ENCODE assay signal across 8 cellular contexts in the genomic region with DNA sequence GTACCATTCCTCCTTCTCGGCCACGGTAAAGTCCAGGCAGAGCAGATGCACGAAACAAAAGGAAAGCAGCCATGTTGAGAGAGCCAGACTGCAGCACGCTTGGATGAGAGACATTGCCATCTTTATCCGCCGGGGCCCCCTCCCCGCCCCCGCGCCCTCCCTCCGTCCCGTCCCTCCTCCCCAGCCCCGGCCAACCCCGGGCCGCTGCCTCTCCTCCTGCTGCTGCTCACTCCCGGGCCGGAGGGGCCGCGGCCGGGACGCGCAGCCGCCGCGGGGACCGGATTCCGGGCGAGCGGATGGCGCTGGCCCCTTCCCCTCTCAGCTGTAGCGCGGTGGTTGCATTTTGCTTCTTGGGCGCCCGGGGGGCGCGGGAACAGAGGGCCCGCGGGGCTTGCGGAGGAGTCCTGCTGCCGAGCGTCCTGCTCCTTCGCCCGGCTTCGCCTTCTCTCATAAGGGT. TPM values are rescaled to one million over a fixed set of nuclear protein-coding genes. Genes with fewer than 3 reads are reported as not detected.
DNase-seq lines count a peak whose midpoint lies in the region; TF ChIP-seq lines count a peak whose summit lies in the region.

No MANE protein-coding gene starts in this region.

- H3K9me2 ChIP-seq in PC-9 (ENCODE audit: insufficient read depth): no peaks in the 10 kb centered on the region

- no peaks in the 10 kb centered on the region for H3K79me2 ChIP-seq in PC-9 (ENCODE audit: low read depth)

- no peaks in the 10 kb centered on the region for H4K20me1 ChIP-seq in PC-9 (ENCODE audit: insufficient read depth)

- in situ Hi-C loops in HAP-1 (cut with MboI; ENCODE audit: low sequenced_read_pairs): loop anchor here (5.0 kb wide), 1 partner anchor 270 kb away; no protein-coding TSS in a partner anchor

- H3K9me3 Mint-ChIP-seq in endothelial cell (ENCODE audit: unreplicated experiment) (no peaks in the 10 kb centered on the region), mesothelial cell of epicardium (no peaks in the 10 kb centered on the region)

- no peaks in the 10 kb centered on the region for H3K36me3 ChIP-seq in HAP-1 (replicated peaks)
- no peaks in the 10 kb centered on the region for H3K36me3 ChIP-seq in PC-9 (ENCODE audit: low read depth)
- H3K36me3 ChIP-seq in uterus: no peaks in the 10 kb centered on the region

- H3F3A ChIP-seq in PC-9 (ENCODE audit: insufficient read depth, low read depth): no peaks in the 10 kb centered on the region

- H3K27ac Mint-ChIP-seq in endothelial cell (ENCODE audit: unreplicated experiment) (no peak overlapping the region), mesothelial cell of epicardium (no peak overlapping the region)

- peak overlapping the region; percentile 70 for H3K4me2 ChIP-seq in PC-9

- H3K4me1 ChIP-seq in HAP-1: peaks cover 13% of the 10 kb centered on the region
- no peaks in the 10 kb centered on the region for H3K4me1 ChIP-seq in PC-9 (replicated peaks; ENCODE audit: insufficient read depth)
- peaks cover 0 to 6% of the 10 kb centered on the region in 2 donors for H3K4me1 ChIP-seq in uterus

- no peaks in the 10 kb centered on the region for H3K36me3 Mint-ChIP-seq in endothelial cell (ENCODE audit: low read depth, unreplicated experiment)
- peaks cover 3% of the 10 kb centered on the region for H3K36me3 Mint-ChIP-seq in mesothelial cell of epicardium

- CTCF ChIA-PET in PC-9 (lab: Charles Lee): interaction anchor here (0.6 to 1.7 kb wide), 5 partner anchors 158 to 532 kb away, joined by 3 to 13 read pairs (median 4); no protein-coding TSS in a partner anchor

- TF ChIP-seq POLR2A in uterus (IDR thresholded peaks at IDR 0.05): no peak

- TF ChIP-seq CTCF in PC-9 (conservative IDR thresholded peaks at IDR 0.05) (no peak), endothelial cell (IDR thresholded peaks at IDR 0.05; ENCODE audit: unreplicated experiment) (no peak), mesothelial cell of epicardium (IDR thresholded peaks at IDR 0.05; ENCODE audit: unreplicated experiment) (no peak), uterus (IDR thresholded peaks at IDR 0.05) (no peak)

- no peaks in the 10 kb centered on the region for H3K27me3 Mint-ChIP-seq in endothelial cell (ENCODE audit: unreplicated experiment)
- H3K27me3 Mint-ChIP-seq in mesothelial cell of epicardium (ENCODE audit: low read depth): peaks cover 36% of the 10 kb centered on the region

- intact Hi-C loops in PC-9 (cut with micrococcal nuclease; ENCODE audit: unreplicated experiment): loop anchor here (1.0 to 10.0 kb wide), 3 partner anchors 250 to 538 kb away; no protein-coding TSS in a partner anchor
- intact Hi-C loops in uterus (cut with DNase I; ENCODE audit: low total_unique reads): no loop called here

- BruUV-seq in PC-9 (replicated peaks; lab: Mats Ljungman, UMichigan): no TSS peak

- H3K4me3 ChIP-seq in HAP-1 (peak overlapping the region; percentile 76), PC-9 (no peak overlapping the region; the same call in 1 of the 2 replicates), uterus (peak overlapping the region; percentile 57 to 66)

- H3K27me3 ChIP-seq in HAP-1 (ENCODE audit: low read depth) (peaks cover 19% of the 10 kb centered on the region), PC-9 (ENCODE audit: insufficient read depth, low read depth) (no peaks in the 10 kb centered on the region), uterus (no peaks in the 10 kb centered on the region)

- no peak overlapping the region for H2AFZ ChIP-seq in PC-9

- peak overlapping the region; percentile 82 for H3K4me3 Mint-ChIP-seq in endothelial cell (ENCODE audit: unreplicated experiment)
- peak overlapping the region; percentile 91 for H3K4me3 Mint-ChIP-seq in mesothelial cell of epicardium

- no peaks in the 10 kb centered on the region for H3K9me3 ChIP-seq in HAP-1
- no peaks in the 10 kb centered on the region for H3K9me3 ChIP-seq in PC-9 (ENCODE audit: insufficient read depth, low read depth)
- no peaks in the 10 kb centered on the region for H3K9me3 ChIP-seq in uterus

- H3K27ac ChIP-seq in PC-9: no peak overlapping the region
- peak overlapping the region; percentile 81 to 85 for H3K27ac ChIP-seq in uterus

- POLR2A ChIA-PET in PC-9 (lab: Charles Lee; ENCODE audit: unreplicated experiment): no interaction called here

- H3K4me1 Mint-ChIP-seq in endothelial cell (ENCODE audit: unreplicated experiment): peaks cover 10% of the 10 kb centered on the region
- peaks cover 35% of the 10 kb centered on the region for H3K4me1 Mint-ChIP-seq in mesothelial cell of epicardium

- DNase-seq in DMS53 (lab: John Stamatoyannopoulos, UW) (peak; percentile 64), DMS53 treated with DMSO at 0.1 percent for 48 hours (lab: John Stamatoyannopoulos, UW; ENCODE audit: unreplicated experiment) (no peak), HAP-1 (ENCODE audit: low spot score in 2 of 2) (peak; percentile 30 to 71), PC-9 (no peak), endothelial cell (ENCODE audit: low spot score) (peak; percentile 43), mesothelial cell of epicardium (ENCODE audit: low spot score in 2 of 2, unreplicated experiment in 2 of 2) (peak in 1 of 2 experiments; percentile 70), uterus (peak; percentile 54 to 58), mesenteric fat pad (ENCODE audit: low spot score) (no peak)

RNA-seq across cellular contexts. Expression of a gene that starts 0.6 kb away (rescaled TPM):
- total RNA-seq in PC-9 (2021) (0.15 and 0.75 TPM in 2 replicates), endothelial cell (ENCODE audit: unreplicated experiment) (5.8 TPM), mesothelial cell of epicardium (38.5 to 40.7 TPM (median 40.1 TPM) in 3 replicates), uterus (10 to 100 TPM in 3 of 4 donors, 1 to 10 TPM in 1; 9.7 to 58.2 (median 36.6) TPM), mesenteric fat pad (17.4 TPM)

Comparison
In these comparisons a context has a peak if more than half of its experiments do, and no peak if none do; other contexts are left out.
1. DNase-seq: peak in DMS53 (single experiment), HAP-1 (2 of 2), endothelial cell (single experiment) and uterus (2 of 2); none in DMS53 treated with DMSO at 0.1 percent for 48 hours (single experiment), PC-9 (0 of 2) and mesenteric fat pad (single experiment).